25 cellular contexts compared by ENCODE assay signal in genomic region chr9:104068546-104068945, GRCh38. TPM values are rescaled to one million over a fixed set of nuclear protein-coding genes. Genes with fewer than 3 reads are reported as not detected.
DNase-seq lines count a peak whose midpoint lies in the region; ATAC-seq and TF ChIP-seq lines count a peak whose summit lies in the region.
"Had no signal": no experiment of that assay in that cellular context is flagged by ENCODE, and none has a peak within 500 bp of the region (broad histone marks: within the 10 kb centered on the region; RNA-seq: fewer than 3 reads in every experiment).

No MANE protein-coding gene starts in this region.

- H3K4me1 ChIP-seq in fibroblast of lung (ENCODE audit: control insufficient read depth, extremely low read depth, insufficient read depth, low read length) (no peaks in the 10 kb centered on the region), sigmoid colon (peaks cover 0 to 15% (median 8%) of the 10 kb centered on the region in 4 donors)
- H3K4me1 ChIP-seq: gastrocnemius medialis, spleen, testis, uterus had no signal

- H3K9me3 ChIP-seq in fibroblast of lung (ENCODE audit: control insufficient read depth, insufficient read depth, low read depth, low read length) (no peaks in the 10 kb centered on the region), sigmoid colon (no peaks in the 10 kb centered on the region)
- H3K9me3 ChIP-seq: gastrocnemius medialis, spleen, testis, uterus had no signal

- H2AFZ ChIP-seq in fibroblast of lung (ENCODE audit: low read length): no peak overlapping the region
- H2AFZ ChIP-seq: hepatocyte had no signal

- H3K4me3 ChIP-seq in fibroblast of lung (replicated peaks in 1 of 4; ENCODE audit: control extremely low read depth in 1 of 4, insufficient read depth in 1 of 4, low read depth in 3 of 4, low read length in 4 of 4): no peak overlapping the region
- no peak overlapping the region for H3K4me3 ChIP-seq in sigmoid colon
- H3K4me3 ChIP-seq: gastrocnemius medialis, hepatocyte, spleen, testis, uterus had no signal

- H3K27ac ChIP-seq in fibroblast of lung (ENCODE audit: insufficient read depth, low read length) (no peak overlapping the region), sigmoid colon (no peak overlapping the region)
- H3K27ac ChIP-seq: gastrocnemius medialis, hepatocyte, spleen, testis, uterus had no signal

- no peak overlapping the region for H3K4me2 ChIP-seq in fibroblast of lung (ENCODE audit: extremely low read depth, insufficient read depth, low read length)
- H3K4me2 ChIP-seq: hepatocyte had no signal

- H3K79me2 ChIP-seq in fibroblast of lung (ENCODE audit: control insufficient read depth, insufficient read depth, low read length): no peaks in the 10 kb centered on the region
- H3K79me2 ChIP-seq: hepatocyte had no signal

- ATAC-seq in SK-N-SH treated with all-trans-retinoic acid at 6 μM for 48 hours (peak; percentile 65), HG03521 (IDR thresholded peaks at IDR 0.05; ENCODE audit: unreplicated experiment) (no peak)
- ATAC-seq: gastrocnemius medialis; left ventricle myocardium superior; naive thymus-derived CD4-positive, alpha-beta T cell; stimulated activated memory B cell treated with anti-CD40 and anti-IgM and Interleukin-4, amounts not matched to agents 10 μg/mL and 1 μg/mL and 100 μg/mL, for 72 hours had no signal

- H3K27me3 ChIP-seq in fibroblast of lung (ENCODE audit: control insufficient read depth, insufficient read depth, low read length) (no peaks in the 10 kb centered on the region), sigmoid colon (no peaks in the 10 kb centered on the region)
- H3K27me3 ChIP-seq: gastrocnemius medialis, hepatocyte, spleen, testis, uterus had no signal

- no peak overlapping the region for H3K9ac ChIP-seq in fibroblast of lung (ENCODE audit: insufficient read depth, low read length)

- peak; percentile 38 for DNase-seq in HCEC 1CT
- peak; percentile 7 to 25 for DNase-seq in fibroblast of lung (ENCODE audit: low read depth in 2 of 2)
- peak; percentile 47 for DNase-seq in renal cortical epithelial cell (ENCODE audit: low read depth)
- no peak for DNase-seq in NCI-H2227 treated with DMSO at 0.1 percent for 48 hours (lab: John Stamatoyannopoulos, UW)
- DNase-seq in sigmoid colon: no peak
- DNase-seq: activated CD4-positive, alpha-beta T cell treated with anti-CD3 and anti-CD28 coated beads for 48 hours; activated T-cell treated with anti-CD3 and anti-CD28 coated beads, Interleukin-2, amount 50 U/mL, for 24 hours; amygdala; gastrocnemius medialis; KG1; left ventricle myocardium superior; naive thymus-derived CD4-positive, alpha-beta T cell; NCI-H1694 treated with DMSO at 0.1 percent for 48 hours; NCI-H2171; NCI-H526 treated with DMSO at 0.1 percent for 48 hours; occipital lobe; spleen; stimulated activated CD4-positive, alpha-beta T cell treated with anti-CD3 and anti-CD28 coated beads, Interleukin-2, amount 100 ng/mL, for 48 hours; T-helper 2 cell; testis; uterus had no signal

- no peak for TF ChIP-seq CTCF in fibroblast of lung (conservative IDR thresholded peaks at IDR 0.05 in 1 of 2, IDR thresholded peaks at IDR 0.05 in 1 of 2; ENCODE audit: low read depth in 1 of 2, low read length in 2 of 2)
- no peak for TF ChIP-seq CTCF in sigmoid colon (IDR thresholded peaks at IDR 0.05)

- H3K36me3 ChIP-seq in fibroblast of lung (ENCODE audit: control insufficient read depth, insufficient read depth, low read length): no peaks in the 10 kb centered on the region
- no peaks in the 10 kb centered on the region for H3K36me3 ChIP-seq in sigmoid colon
- H3K36me3 ChIP-seq: gastrocnemius medialis, spleen, uterus had no signal

- no peaks in the 10 kb centered on the region for H4K20me1 ChIP-seq in fibroblast of lung (ENCODE audit: control insufficient read depth, extremely low read depth, insufficient read depth, low read length)

- intact Hi-C loops in sigmoid colon (cut with DNase I): no loop called here

- WGBS in sigmoid colon, 2 donors: 88 to 89% methylated on average over 1 of the region's 1 CpG

- no peak for TF ChIP-seq EP300 in sigmoid colon (IDR thresholded peaks at IDR 0.05)

- TF ChIP-seq POLR2A in sigmoid colon (IDR thresholded peaks at IDR 0.05): no peak

TF ChIP-seq in SK-N-SH treated with all-trans-retinoic acid at 6 μM for 48 hours, 23 proteins besides CTCF, POLR2A, EP300 and RAD21 (continues in another document):
- TF ChIP-seq OSR1 (CRISPR knock-in tag; IDR thresholded peaks at IDR 0.05) (no peak), ZFP3 (CRISPR knock-in tag; IDR thresholded peaks at IDR 0.05) (no peak), PPARA (CRISPR knock-in tag; IDR thresholded peaks at IDR 0.05; ENCODE audit: borderline replicate concordance) (no peak), BACH2 (CRISPR knock-in tag; IDR thresholded peaks at IDR 0.05; ENCODE audit: borderline replicate concordance) (no peak), ISL1 (CRISPR knock-in tag; IDR thresholded peaks at IDR 0.05) (no peak), PATZ1 (CRISPR knock-in tag; IDR thresholded peaks at IDR 0.05; ENCODE audit: borderline replicate concordance) (no peak), TOX (CRISPR knock-in tag; IDR thresholded peaks at IDR 0.05; ENCODE audit: borderline replicate concordance) (no peak), TSHZ2 (CRISPR knock-in tag; IDR thresholded peaks at IDR 0.05) (no peak), GLIS3 (CRISPR knock-in tag; IDR thresholded peaks at IDR 0.05) (no peak), ZFP30 (CRISPR knock-in tag; IDR thresholded peaks at IDR 0.05) (no peak), ZC3H10 (CRISPR knock-in tag; IDR thresholded peaks at IDR 0.05) (no peak), POU6F1 (CRISPR knock-in tag; IDR thresholded peaks at IDR 0.05; ENCODE audit: borderline replicate concordance, low read depth) (no peak), ESRRG (CRISPR knock-in tag; IDR thresholded peaks at IDR 0.05) (no peak)

RNA-seq across cellular contexts. Expression of gene SMC2, which starts 25.6 kb away (rescaled TPM):
- 6.7 and 12.6 TPM in 2 replicates for total RNA-seq in fibroblast of lung
- polyA plus RNA-seq in fibroblast of lung: 8.9 and 18.6 TPM in 2 replicates
- 7.9 and 16.9 TPM in 2 replicates for polyA plus RNA-seq in fibroblast of lung (2012)
- polyA minus RNA-seq in fibroblast of lung (ENCODE audit: low replicate concordance): 1.1 and 2.8 TPM in 2 replicates
- 15.6 and 19.2 TPM in 2 replicates for total RNA-seq in renal cortical epithelial cell
- total RNA-seq in sigmoid colon: 1 to 10 TPM; 4.1 to 8.6 (median 8.1) TPM
- polyA plus RNA-seq in sigmoid colon: 1 to 10 TPM; 2.4 to 8.4 (median 3.5) TPM

Comparison
In these comparisons a context has a peak if more than half of its experiments do, and no peak if none do; other contexts are left out.
1. DNase-seq: peak in HCEC 1CT (single experiment), fibroblast of lung (2 of 2) and renal cortical epithelial cell (single experiment); none in NCI-H2227 treated with DMSO at 0.1 percent for 48 hours (single experiment) and sigmoid colon (single experiment).